In genomic region chr3:131432441-131432840, GRCh38 we compare ENCODE assay signal across 8 cellular contexts.
"Had no signal": no experiment of that assay in that cellular context is flagged by ENCODE, and none has a peak within 500 bp of the region (broad histone marks: within the 10 kb centered on the region; RNA-seq: fewer than 3 reads in every experiment).

No MANE protein-coding gene starts in this region.

- H3K4me3 ChIP-seq: HAP-1, K562 had no signal

- FAIRE-seq: HTR-8/SVneo, K562 had no signal

- H3K36me3 ChIP-seq: HAP-1 had no signal

- DNase-seq: GOT3, H7, HFFc6, IMR-90 had no signal

- H3K4me1 ChIP-seq: HAP-1 had no signal

- H3K4me3 Mint-ChIP-seq: HFFc6 had no signal

- ATAC-seq: HCT116, K562 had no signal

- H3K9me3 ChIP-seq: HAP-1 had no signal

- H3K9me3 Mint-ChIP-seq: HFFc6 had no signal

- H3K27ac Mint-ChIP-seq: HFFc6 had no signal
